In the genomic region with DNA sequence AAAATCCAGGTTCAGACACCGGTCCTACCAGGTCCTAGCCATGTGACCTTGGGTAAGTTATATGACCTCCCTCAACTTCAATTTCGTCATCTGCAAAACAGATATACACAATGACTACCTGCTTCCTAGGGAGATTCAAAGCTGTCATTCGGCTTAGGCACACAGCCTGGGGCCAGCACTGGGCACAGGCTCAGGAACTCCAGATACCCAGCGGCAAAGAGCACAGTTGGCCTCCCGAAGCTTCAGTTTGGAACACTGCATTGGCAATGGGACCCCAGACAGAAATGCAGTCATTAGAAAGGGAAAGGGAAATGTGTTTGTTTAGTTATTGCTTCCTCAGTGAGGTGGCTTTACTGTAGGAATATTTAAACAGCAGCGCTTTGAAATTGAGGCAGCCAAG, we compare ENCODE assay signal across 17 cellular contexts. TPM values are rescaled to one million over a fixed set of nuclear protein-coding genes. Genes with fewer than 3 reads are reported as not detected.
A peak's percentile ranks its signal among the peaks of the same experiment; 100 is the strongest.
DNase-seq lines count a peak whose midpoint lies in the region; ATAC-seq, FAIRE-seq and TF ChIP-seq lines count a peak whose summit lies in the region.
"Had no signal": no experiment of that assay in that cellular context is flagged by ENCODE, and none has a peak within 500 bp of the region (broad histone marks: within the 10 kb centered on the region; RNA-seq: fewer than 3 reads in every experiment).

No MANE protein-coding gene starts in this region.

- H3K36me3 Mint-ChIP-seq in natural killer cell: no peaks in the 10 kb centered on the region

- peak overlapping the region; percentile 87 to 90 for H3K27ac Mint-ChIP-seq in natural killer cell

- H3K9me3 Mint-ChIP-seq in natural killer cell: no peaks in the 10 kb centered on the region

- peak; percentile 75 for FAIRE-seq in endothelial cell of umbilical vein (lab: Jason Lieb, UNC)
- FAIRE-seq: GM19239 had no signal

- no peak for DNase-seq in A673 (ENCODE audit: low spot score)
- peak; percentile 58 for DNase-seq in endothelial cell of umbilical vein (ENCODE audit: low read depth, low spot score)
- no peak for DNase-seq in natural killer cell
- no peak for DNase-seq in ureter (ENCODE audit: low spot score)
- DNase-seq: activated CD4-positive, alpha-beta T cell treated with anti-CD3 and anti-CD28 coated beads for 48 hours; BE2C; effector CD8-positive, alpha-beta T cell; glutamatergic neuron; GOT3 had no signal

- no peaks in the 10 kb centered on the region for H3K79me2 ChIP-seq in endothelial cell of umbilical vein (ENCODE audit: control insufficient read depth, insufficient read depth, low read length)

- POLR2A ChIA-PET in A673 (lab: Charles Lee; ENCODE audit: low non-redundant PET): no interaction called here
- POLR2A ChIA-PET in endothelial cell of umbilical vein (lab: Charles Lee): no interaction called here

- H4K20me1 ChIP-seq in endothelial cell of umbilical vein (replicated peaks; ENCODE audit: control insufficient read depth, extremely low read depth, insufficient read depth, low read length): no peaks in the 10 kb centered on the region

- H3K4me3 Mint-ChIP-seq in natural killer cell: no peak overlapping the region

- ATAC-seq in natural killer cell: no peak
- ATAC-seq in HG03442 (IDR thresholded peaks at IDR 0.05; ENCODE audit: unreplicated experiment): no peak
- ATAC-seq in GM19455 (IDR thresholded peaks at IDR 0.05; ENCODE audit: unreplicated experiment): no peak
- no peak for ATAC-seq in HG03432 (IDR thresholded peaks at IDR 0.05; ENCODE audit: unreplicated experiment)

- H3K27me3 ChIP-seq in A673 (replicated peaks; ENCODE audit: insufficient read depth, low read depth, low read length, poor library complexity) (no peaks in the 10 kb centered on the region), HUES6 (ENCODE audit: control insufficient read depth, insufficient read depth, low read length) (no peaks in the 10 kb centered on the region), endothelial cell of umbilical vein (ENCODE audit: control insufficient read depth in 2 of 2, insufficient read depth in 2 of 2, low read length in 2 of 2) (no peaks in the 10 kb centered on the region)
- H3K27me3 ChIP-seq: BE2C, ovary had no signal

- H3K9ac ChIP-seq in HUES6 (ENCODE audit: low read length) (peak overlapping the region; percentile 53), endothelial cell of umbilical vein (replicated peaks; ENCODE audit: extremely low read depth, insufficient read depth, low read length) (no peak overlapping the region)

- H3K4me3 ChIP-seq in A673 (ENCODE audit: low read depth, low read length, poor library complexity, severe bottlenecking): no peak overlapping the region
- H3K4me3 ChIP-seq in HUES6 (ENCODE audit: low read depth, low read length): no peak overlapping the region
- no peak overlapping the region for H3K4me3 ChIP-seq in endothelial cell of umbilical vein (replicated peaks in 1 of 3; ENCODE audit: insufficient read depth in 1 of 3, low read depth in 1 of 3, low read length in 3 of 3)
- H3K4me3 ChIP-seq: lung, ovary had no signal

- dilution Hi-C loops in endothelial cell of umbilical vein (cut with MboI; ENCODE audit: extremely low pct_ligation_motif_present, low sequenced_read_pairs): no loop called here

- BruUV-seq in A673 (replicated peaks; lab: Mats Ljungman, UMichigan): no TSS peak
- no TSS peak for BruUV-seq in endothelial cell of umbilical vein (replicated peaks; lab: Mats Ljungman, UMichigan)

- CTCF ChIA-PET in A673 (lab: Charles Lee): no interaction called here
- CTCF ChIA-PET in endothelial cell of umbilical vein (lab: Charles Lee): interaction anchor here (0.9 to 2.6 kb wide), 7 partner anchors 13 to 334 kb away, joined by 3 to 40 read pairs (median 8); partner anchors contain the start of gene TNFRSF1A

- intact Hi-C loops in A673 (cut with micrococcal nuclease; ENCODE audit: unreplicated experiment) (loop anchor here (5.0 kb wide), 2 partner anchors 140 to 215 kb away; no protein-coding TSS in a partner anchor), endothelial cell of umbilical vein (cut with micrococcal nuclease) (loop anchor here (2.0 kb wide), 5 partner anchors 37 to 213 kb away; partner anchors contain the start of genes GAPDH and VAMP1), natural killer cell (cut with micrococcal nuclease) (loop anchor here (5.0 kb wide), 1 partner anchor 210 kb away; the partner anchor contains the start of gene GAPDH)

- H3K4me1 ChIP-seq in A673 (ENCODE audit: insufficient read depth, low read length, poor library complexity, severe bottlenecking) (peaks cover 28% of the 10 kb centered on the region), HUES6 (ENCODE audit: control insufficient read depth, insufficient read depth, low read length) (peaks cover 55% of the 10 kb centered on the region), endothelial cell of umbilical vein (ENCODE audit: control insufficient read depth, extremely low read depth, insufficient read depth, low read length) (peaks cover 36% of the 10 kb centered on the region)

- H3K36me3 ChIP-seq in A673 (ENCODE audit: insufficient read depth, low read length, poor library complexity, severe bottlenecking) (no peaks in the 10 kb centered on the region), HUES6 (ENCODE audit: control insufficient read depth, insufficient read depth, low read length) (peaks cover 39% of the 10 kb centered on the region), endothelial cell of umbilical vein (ENCODE audit: control insufficient read depth in 2 of 2, extremely low read depth in 1 of 2, insufficient read depth in 2 of 2, low read length in 2 of 2) (no peaks in the 10 kb centered on the region)
- H3K36me3 ChIP-seq: BE2C, ovary had no signal

- H3K9me1 ChIP-seq in endothelial cell of umbilical vein (replicated peaks; ENCODE audit: control insufficient read depth, extremely low read depth, insufficient read depth, low read length): no peaks in the 10 kb centered on the region

- H3K27me3 Mint-ChIP-seq in natural killer cell (ENCODE audit: low read depth in 2 of 2): no peaks in the 10 kb centered on the region

- no peak for TF ChIP-seq POLR2A in endothelial cell of umbilical vein (IDR thresholded peaks at IDR 0.05; ENCODE audit: low read depth, low read length)

- no peak overlapping the region for H2AFZ ChIP-seq in endothelial cell of umbilical vein (ENCODE audit: low read depth, low read length)

- no peak overlapping the region for H3K4me2 ChIP-seq in endothelial cell of umbilical vein (ENCODE audit: insufficient read depth, low read length)

- H3K9me3 ChIP-seq in A673 (ENCODE audit: low read depth, low read length, poor library complexity, severe bottlenecking) (no peaks in the 10 kb centered on the region), HUES6 (ENCODE audit: control insufficient read depth, insufficient read depth, low read depth, low read length) (no peaks in the 10 kb centered on the region), endothelial cell of umbilical vein (replicated peaks; ENCODE audit: control insufficient read depth, insufficient read depth, low read length) (no peaks in the 10 kb centered on the region)
- H3K9me3 ChIP-seq: BE2C, ovary had no signal

- H3K27ac ChIP-seq in A673 (ENCODE audit: low read depth, low read length, poor library complexity, severe bottlenecking): peak overlapping the region; percentile 82
- H3K27ac ChIP-seq in HUES6 (ENCODE audit: low read depth, low read length): peak overlapping the region; percentile 85; the same call in 1 of the 2 replicates
- H3K27ac ChIP-seq in endothelial cell of umbilical vein (ENCODE audit: insufficient read depth, low read depth, low read length): peak overlapping the region; percentile 80
- H3K27ac ChIP-seq: ovary had no signal

- H3K4me1 Mint-ChIP-seq in natural killer cell: peaks cover 63 to 78% of the 10 kb centered on the region in 2 donors

- TF ChIP-seq CTCF in A673 (conservative IDR thresholded peaks at IDR 0.05; ENCODE audit: low read depth, low read length): no peak
- no peak for TF ChIP-seq CTCF in endothelial cell of umbilical vein (IDR thresholded peaks at IDR 0.05; ENCODE audit: extremely low read depth in 1 of 2, insufficient read depth in 1 of 2, low read depth in 1 of 2, low read length in 2 of 2)
- no peak for TF ChIP-seq CTCF in natural killer cell (IDR thresholded peaks at IDR 0.05)

RNA-seq across cellular contexts. Expression of gene PLEKHG6, which starts 11.4 kb away (rescaled TPM):
- total RNA-seq in A673 (2021): 1.0 TPM in 1 of 2 replicates, not detected in the other
- total RNA-seq in endothelial cell of umbilical vein: 0.48 TPM in 1 of 2 replicates, not detected in the other
- 0.11 and 0.12 TPM in 2 replicates for polyA plus RNA-seq in endothelial cell of umbilical vein
- polyA plus RNA-seq in endothelial cell of umbilical vein (2011; cell fraction: cytosol; rRNA removed): 0.09 and 0.79 TPM in 2 replicates
- polyA plus RNA-seq in endothelial cell of umbilical vein (2011; cell fraction: nucleus; rRNA removed): 0.04 TPM in 1 of 2 replicates, not detected in the other
- polyA plus RNA-seq in endothelial cell of umbilical vein (2012): 0.14 and 0.50 TPM in 2 replicates
- not detected in 2 replicates for polyA minus RNA-seq in endothelial cell of umbilical vein
- not detected for polyA minus RNA-seq in endothelial cell of umbilical vein (2011; cell fraction: cytosol; rRNA and poly(A)+ RNA removed)
- polyA minus RNA-seq in endothelial cell of umbilical vein (2011; cell fraction: nucleus; rRNA and poly(A)+ RNA removed): not detected in 2 replicates
- not detected for total RNA-seq in natural killer cell
- total RNA-seq in ureter: 59.7 TPM
- total RNA-seq: T-helper 1 cell treated with Interleukin-12 subunit alpha and Interleukin-12 subunit beta and Interleukin-4 antibody, amounts not matched to agents 30 ng/mL and 1 ng/mL, for 36 hours had no signal

RNA-seq across cellular contexts. Expression of gene TNFRSF1A, which starts 20.0 kb away (rescaled TPM):
- total RNA-seq in A673 (2021): 82.6 and 91.5 TPM in 2 replicates
- 84.0 and 98.2 TPM in 2 replicates for total RNA-seq in endothelial cell of umbilical vein
- 86.5 and 92.9 TPM in 2 replicates for polyA plus RNA-seq in endothelial cell of umbilical vein
- polyA plus RNA-seq in endothelial cell of umbilical vein (2011; cell fraction: cytosol; rRNA removed): 83.7 and 84.0 TPM in 2 replicates
- 63.0 and 68.9 TPM in 2 replicates for polyA plus RNA-seq in endothelial cell of umbilical vein (2011; cell fraction: nucleus; rRNA removed)
- polyA plus RNA-seq in endothelial cell of umbilical vein (2012): 101 and 108 TPM in 2 replicates
- polyA minus RNA-seq in endothelial cell of umbilical vein: 91.7 and 97.9 TPM in 2 replicates
- 65.3 TPM for polyA minus RNA-seq in endothelial cell of umbilical vein (2011; cell fraction: cytosol; rRNA and poly(A)+ RNA removed)
- polyA minus RNA-seq in endothelial cell of umbilical vein (2011; cell fraction: nucleus; rRNA and poly(A)+ RNA removed): 58.5 and 60.2 TPM in 2 replicates
- total RNA-seq in natural killer cell: 100 to 1,000 TPM in 1 of 3 donors, 10 to 100 TPM in 2; 75.7 to 116 (median 87.3) TPM
- total RNA-seq in ureter: 177 TPM

RNA-seq across cellular contexts. Expression of gene SCNN1A, which starts 53.5 kb away (rescaled TPM):
- not detected in 2 replicates for total RNA-seq in A673 (2021)
- 0.18 TPM in 1 of 2 replicates, not detected in the other for total RNA-seq in endothelial cell of umbilical vein
- polyA plus RNA-seq in endothelial cell of umbilical vein: 0.12 and 0.14 TPM in 2 replicates
- 0.03 TPM in 2 replicates for polyA plus RNA-seq in endothelial cell of umbilical vein (2011; cell fraction: cytosol; rRNA removed)
- polyA plus RNA-seq in endothelial cell of umbilical vein (2011; cell fraction: nucleus; rRNA removed): 0.24 and 0.40 TPM in 2 replicates
- 0.24 TPM in 1 of 2 replicates, not detected in the other for polyA plus RNA-seq in endothelial cell of umbilical vein (2012)
- not detected in 2 replicates for polyA minus RNA-seq in endothelial cell of umbilical vein
- 3.2 TPM for polyA minus RNA-seq in endothelial cell of umbilical vein (2011; cell fraction: cytosol; rRNA and poly(A)+ RNA removed)
- polyA minus RNA-seq in endothelial cell of umbilical vein (2011; cell fraction: nucleus; rRNA and poly(A)+ RNA removed): not detected in 2 replicates
- total RNA-seq in natural killer cell: 1 to 10 TPM; 1.5 to 3.0 (median 1.5) TPM
- total RNA-seq in ureter: 63.8 TPM
- total RNA-seq: T-helper 1 cell treated with Interleukin-12 subunit alpha and Interleukin-12 subunit beta and Interleukin-4 antibody, amounts not matched to agents 30 ng/mL and 1 ng/mL, for 36 hours had no signal

Comparison
In these comparisons a context has a peak if more than half of its experiments do, and no peak if none do; other contexts are left out.
1. RNA of gene PLEKHG6, which starts 11.4 kb away (total RNA-seq): 59.7 TPM in ureter (single experiment); 1.0 TPM in A673, 0.48 TPM in endothelial cell of umbilical vein and not detected in natural killer cell; every median in the first group is over 10 times any median in the second.
2. RNA of gene SCNN1A, which starts 53.5 kb away (total RNA-seq): 63.8 TPM in ureter (single experiment); 1.5 to 3.0 TPM in natural killer cell, not detected in A673 and 0.18 TPM in endothelial cell of umbilical vein; every median in the first group is over 10 times any median in the second.
3. Peak in every context shown above with its lines, with median percentiles within 50 percentile points of each other: H3K27ac ChIP-seq.